21 cellular contexts compared by ENCODE assay signal in the genomic region with DNA sequence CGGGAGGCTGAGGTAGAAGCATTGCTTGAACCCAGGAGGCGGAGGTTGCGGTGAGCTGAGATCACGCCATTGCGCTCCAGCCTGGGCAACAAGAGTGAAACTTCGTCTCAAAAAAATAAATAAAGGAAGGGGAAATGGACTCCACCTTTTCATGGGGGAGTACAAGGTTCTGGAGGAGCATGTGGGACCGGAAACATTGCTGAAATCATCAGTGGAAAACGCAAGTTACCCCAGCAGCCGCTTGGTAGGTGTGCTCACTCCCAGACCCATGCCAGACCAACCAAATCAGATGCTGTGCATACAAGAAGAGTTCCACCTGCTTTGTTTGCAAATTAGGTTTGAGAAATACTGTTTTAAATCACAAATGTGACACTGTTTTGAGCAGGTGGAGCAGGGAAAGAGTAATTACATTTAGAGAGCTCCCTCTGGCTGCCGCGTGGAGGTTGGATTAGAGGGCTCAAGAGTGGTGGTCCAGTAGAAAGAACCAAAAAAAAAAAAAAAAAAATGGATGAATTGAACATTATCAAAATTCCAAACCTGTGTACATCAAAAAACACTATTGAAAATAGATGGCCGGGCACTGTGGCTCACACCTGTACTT. TPM values are rescaled to one million over a fixed set of nuclear protein-coding genes. Genes with fewer than 3 reads are reported as not detected.
DNase-seq lines count a peak whose midpoint lies in the region; ATAC-seq and TF ChIP-seq lines count a peak whose summit lies in the region.
"Had no signal": no experiment of that assay in that cellular context is flagged by ENCODE, and none has a peak within 500 bp of the region (broad histone marks: within the 10 kb centered on the region; RNA-seq: fewer than 3 reads in every experiment).

No MANE protein-coding gene starts in this region.

- 36 to 54% methylated on average over 12 of the region's 12 CpGs for WGBS in upper lobe of left lung, 2 donors

- H3K4me1 Mint-ChIP-seq in activated naive CD8-positive, alpha-beta T cell (ENCODE audit: low read depth) = peaks cover 7% of the 10 kb centered on the region
- peaks cover 5% of the 10 kb centered on the region for H3K4me1 Mint-ChIP-seq in activated naive CD8-positive, alpha-beta T cell treated with anti-CD3 and anti-CD28 coated beads, Interleukin-2, amount 50 U/mL, for 24 hours
- H3K4me1 Mint-ChIP-seq: nephron had no signal

- H3K4me3 Mint-ChIP-seq in activated naive CD8-positive, alpha-beta T cell = peak overlapping the region; percentile 7
- no peak overlapping the region for H3K4me3 Mint-ChIP-seq in activated naive CD8-positive, alpha-beta T cell treated with anti-CD3 and anti-CD28 coated beads, Interleukin-2, amount 50 U/mL, for 24 hours
- H3K4me3 Mint-ChIP-seq: memory B cell, nephron had no signal

- peaks cover 5 to 12% (median 11%) of the 10 kb centered on the region in 4 donors for H3K4me1 ChIP-seq in upper lobe of left lung

- H3K9me3 Mint-ChIP-seq in activated naive CD8-positive, alpha-beta T cell (ENCODE audit: low read depth) = no peaks in the 10 kb centered on the region
- no peaks in the 10 kb centered on the region for H3K9me3 Mint-ChIP-seq in activated naive CD8-positive, alpha-beta T cell treated with anti-CD3 and anti-CD28 coated beads, Interleukin-2, amount 50 U/mL, for 24 hours
- H3K9me3 Mint-ChIP-seq: CD8-positive, alpha-beta memory T cell; memory B cell; nephron had no signal

- no peak for ATAC-seq in activated naive CD8-positive, alpha-beta T cell treated with anti-CD3 and anti-CD28 coated beads, Interleukin-2, amount 50 U/mL, for 24 hours
- ATAC-seq in upper lobe of left lung (ENCODE audit: low FRiP score in 2 of 2) (no peak), HG03097 (IDR thresholded peaks at IDR 0.05; ENCODE audit: low FRiP score, unreplicated experiment) (no peak)
- ATAC-seq: esophagus mucosa had no signal

- no peaks in the 10 kb centered on the region for H3K27me3 ChIP-seq in upper lobe of left lung

- H3K27me3 Mint-ChIP-seq in activated naive CD8-positive, alpha-beta T cell = no peaks in the 10 kb centered on the region
- H3K27me3 Mint-ChIP-seq in activated naive CD8-positive, alpha-beta T cell treated with anti-CD3 and anti-CD28 coated beads, Interleukin-2, amount 50 U/mL, for 24 hours = peaks cover 11% of the 10 kb centered on the region

- H3K36me3 ChIP-seq in upper lobe of left lung = no peaks in the 10 kb centered on the region

- no peak for DNase-seq in activated naive CD8-positive, alpha-beta T cell treated with anti-CD3 and anti-CD28 coated beads, Interleukin-2, amount 50 U/mL, for 24 hours
- peak; percentile 79 to 90 for DNase-seq in NCI-H526 (lab: John Stamatoyannopoulos, UW)
- DNase-seq in dermis blood vessel endothelial cell = peak; percentile 17
- no peak for DNase-seq in upper lobe of left lung
- DNase-seq in A172 (ENCODE audit: low spot score) = no peak
- no peak for DNase-seq in GM19238 (ENCODE audit: insufficient read length, low spot score)
- DNase-seq: CD8-positive, alpha-beta memory T cell; glutamatergic neuron; NCI-H187 treated with DMSO at 0.1 percent for 48 hours; NCI-H510A treated with DMSO at 0.1 percent for 48 hours; SK-N-SH; stimulated activated CD4-positive, alpha-beta T cell treated with anti-CD3 and anti-CD28 coated beads, Interleukin-15, amount 100 ng/mL, for 24 hours; stimulated activated naive CD4-positive, alpha-beta T cell treated with Interleukin-2 at 50 U/mL for 16 hours had no signal

- no peak overlapping the region for H3K27ac Mint-ChIP-seq in activated naive CD8-positive, alpha-beta T cell
- H3K27ac Mint-ChIP-seq in activated naive CD8-positive, alpha-beta T cell treated with anti-CD3 and anti-CD28 coated beads, Interleukin-2, amount 50 U/mL, for 24 hours = no peak overlapping the region
- H3K27ac Mint-ChIP-seq: CD8-positive, alpha-beta memory T cell; memory B cell; nephron had no signal

- no peak for TF ChIP-seq POLR2A in upper lobe of left lung (IDR thresholded peaks at IDR 0.05)

- no peak for TF ChIP-seq EP300 in upper lobe of left lung (IDR thresholded peaks at IDR 0.05)

- no peak for TF ChIP-seq CTCF in upper lobe of left lung (IDR thresholded peaks at IDR 0.05)

- H3K9me3 ChIP-seq in upper lobe of left lung = no peaks in the 10 kb centered on the region
- H3K9me3 ChIP-seq: SK-N-SH had no signal

- no peaks in the 10 kb centered on the region for H3K36me3 Mint-ChIP-seq in activated naive CD8-positive, alpha-beta T cell
- H3K36me3 Mint-ChIP-seq in activated naive CD8-positive, alpha-beta T cell treated with anti-CD3 and anti-CD28 coated beads, Interleukin-2, amount 50 U/mL, for 24 hours (ENCODE audit: low read depth) = no peaks in the 10 kb centered on the region
- H3K36me3 Mint-ChIP-seq: CD8-positive, alpha-beta memory T cell; memory B cell had no signal

- peak overlapping the region; percentile 38 to 71 (median 50) for H3K27ac ChIP-seq in upper lobe of left lung
- H3K27ac ChIP-seq: VCaP had no signal

- peak overlapping the region in 3 of 4 donors; percentile 29 to 43 (median 39) for H3K4me3 ChIP-seq in upper lobe of left lung

RNA-seq across cellular contexts. Expression of a gene that starts 4.9 kb away (rescaled TPM):
- total RNA-seq in dermis blood vessel endothelial cell = not detected in 2 replicates
- not detected for total RNA-seq in upper lobe of left lung
- total RNA-seq in A172 (2014; rRNA removed; shearing (Covaris generic)) = not detected in 2 replicates
- total RNA-seq: CD8-positive, alpha-beta memory T cell; dermis microvascular lymphatic vessel endothelial cell; esophagus mucosa; H4 had no signal

RNA-seq across cellular contexts. Expression of a gene that starts 8.1 kb away (rescaled TPM):
- total RNA-seq in dermis blood vessel endothelial cell (55.0 and 77.7 TPM in 2 replicates), upper lobe of left lung (10 to 100 TPM; 28.9 to 63.1 (median 38.3) TPM)
- 56.3 and 66.1 TPM in 2 replicates for total RNA-seq in A172 (2014; rRNA removed; shearing (Covaris generic))

RNA-seq across cellular contexts. Expression of a gene that starts 20.7 kb away (rescaled TPM):
- 1.8 and 2.6 TPM in 2 replicates for total RNA-seq in dermis blood vessel endothelial cell
- 10 to 100 TPM; 10.0 to 39.1 (median 23.4) TPM for total RNA-seq in upper lobe of left lung
- total RNA-seq in A172 (2014; rRNA removed; shearing (Covaris generic)) = 1.4 and 2.6 TPM in 2 replicates
- total RNA-seq: H4 had no signal

RNA-seq across cellular contexts. Expression of a gene that starts 50.2 kb away (rescaled TPM):
- total RNA-seq in dermis blood vessel endothelial cell (36.9 and 69.8 TPM in 2 replicates), upper lobe of left lung (10 to 100 TPM; 28.4 to 71.7 (median 63.3) TPM)
- 34.9 and 45.9 TPM in 2 replicates for total RNA-seq in A172 (2014; rRNA removed; shearing (Covaris generic))

RNA-seq across cellular contexts. Expression of a gene that starts 50.7 kb away (rescaled TPM):
- 8.8 and 11.9 TPM in 2 replicates for total RNA-seq in dermis blood vessel endothelial cell
- total RNA-seq in upper lobe of left lung = 10 to 100 TPM in 4 of 6 donors, 1 to 10 TPM in 1, under 1 TPM in 1; 0.89 to 18.4 (median 16.0) TPM
- 33.5 and 36.7 TPM in 2 replicates for total RNA-seq in A172 (2014; rRNA removed; shearing (Covaris generic))

Comparison
In these comparisons a context has a peak if more than half of its experiments do, and no peak if none do; other contexts are left out.
1. DNase-seq: peak in NCI-H526 (2 of 2) and dermis blood vessel endothelial cell (single experiment); none in activated naive CD8-positive, alpha-beta T cell treated with anti-CD3 and anti-CD28 coated beads, Interleukin-2, amount 50 U/mL, for 24 hours (single experiment), upper lobe of left lung (0 of 2), A172 (single experiment) and GM19238 (single experiment).